3 cellular contexts compared by ENCODE assay signal in the genomic region with DNA sequence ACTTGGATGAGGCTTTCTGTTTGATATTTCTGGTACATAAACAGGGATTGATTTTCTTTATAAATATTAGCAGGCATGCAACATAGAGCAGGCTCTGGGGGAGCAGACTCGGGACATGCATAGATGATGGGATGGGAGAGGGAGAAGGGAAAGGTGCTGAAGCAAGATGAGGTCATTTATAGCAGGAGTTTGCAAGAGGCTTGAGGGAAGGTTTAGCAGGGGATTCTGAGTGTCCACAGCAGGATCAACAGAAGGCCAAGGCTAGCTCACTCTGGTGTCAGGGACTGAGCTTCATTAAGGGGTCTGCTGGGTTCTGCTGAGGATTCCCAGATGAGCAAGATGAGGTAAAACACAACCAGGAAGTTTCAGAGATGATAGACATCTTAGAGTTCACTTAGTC.
"Had no signal": no experiment of that assay in that cellular context is flagged by ENCODE, and none has a peak within 500 bp of the region (broad histone marks: within the 10 kb centered on the region; RNA-seq: fewer than 3 reads in every experiment).

No MANE protein-coding gene starts in this region.

- H3K4me3 ChIP-seq: GM12878 had no signal

- DNase-seq: GDM1, GF-D8 had no signal
